In genomic region chr7:74203157-74203556, GRCh38 we compare ENCODE assay signal across 8 cellular contexts. TPM values are rescaled to one million over a fixed set of nuclear protein-coding genes. Genes with fewer than 3 reads are reported as not detected.
DNase-seq lines count a peak whose midpoint lies in the region; ATAC-seq and TF ChIP-seq lines count a peak whose summit lies in the region.

No MANE protein-coding gene starts in this region.

- POLR2A ChIA-PET in Panc1 (lab: Charles Lee): interaction anchor here (0.7 kb wide), 1 partner anchor 15 kb away, joined by 4 read pairs; no protein-coding TSS in a partner anchor

- CTCF ChIA-PET in Panc1 (lab: Charles Lee): interaction anchor here (0.5 to 1.1 kb wide), 4 partner anchors 28 to 366 kb away, joined by 3 to 20 read pairs (median 6); no protein-coding TSS in a partner anchor

- no peak for DNase-seq in left ventricle myocardium inferior
- no peak for DNase-seq in left ventricle myocardium superior
- DNase-seq in Panc1 (ENCODE audit: low read depth, low spot score): no peak
- DNase-seq in epithelial cell of proximal tubule (ENCODE audit: low read depth): no peak
- peak; percentile 63 for DNase-seq in pons (ENCODE audit: low spot score)
- DNase-seq in COLO668 (lab: John Stamatoyannopoulos, UW; ENCODE audit: unreplicated experiment): no peak

- ATAC-seq in left ventricle myocardium superior (no peak), Panc1 (peak; percentile 42; the same call in 1 of the 2 replicates), GM21737 (IDR thresholded peaks at IDR 0.05; ENCODE audit: unreplicated experiment) (no peak), HG02763 (IDR thresholded peaks at IDR 0.05; ENCODE audit: unreplicated experiment) (no peak)

- H3K27me3 ChIP-seq in left ventricle myocardium inferior (ENCODE audit: low read depth) (no peaks in the 10 kb centered on the region), Panc1 (ENCODE audit: control insufficient read depth, insufficient read depth, low read length) (no peaks in the 10 kb centered on the region)

- in situ Hi-C loops in Panc1 (cut with HindIII; ENCODE audit: low pct_unique_long_range_greater_than_20kb, low sequenced_read_pairs): no loop called here

- H3K9me3 ChIP-seq in left ventricle myocardium inferior (replicated peaks) (no peaks in the 10 kb centered on the region), Panc1 (ENCODE audit: control insufficient read depth, insufficient read depth, low read depth, low read length) (no peaks in the 10 kb centered on the region)

- H3K36me3 ChIP-seq in left ventricle myocardium inferior (peaks cover 7% of the 10 kb centered on the region), Panc1 (ENCODE audit: control insufficient read depth, insufficient read depth, low read length) (no peaks in the 10 kb centered on the region)

- intact Hi-C loops in left ventricle myocardium inferior (cut with micrococcal nuclease) (no loop called here), left ventricle myocardium superior (cut with micrococcal nuclease) (no loop called here), Panc1 (cut with micrococcal nuclease; ENCODE audit: unreplicated experiment) (loop anchor here (10.0 kb wide), 1 partner anchor 138 kb away; no protein-coding TSS in a partner anchor)

- no peak overlapping the region for H3K4me3 ChIP-seq in left ventricle myocardium inferior
- no peak overlapping the region for H3K4me3 ChIP-seq in Panc1 (ENCODE audit: low read depth in 2 of 2, low read length in 2 of 2)
- H3K4me3 ChIP-seq in epithelial cell of proximal tubule (ENCODE audit: low read depth, low read length): no peak overlapping the region

- no TSS peak for BruUV-seq in Panc1 (replicated peaks; lab: Mats Ljungman, UMichigan)

- H3K27ac ChIP-seq in left ventricle myocardium inferior (replicated peaks) (no peak overlapping the region), Panc1 (ENCODE audit: low read length) (no peak overlapping the region)

- H3K4me1 ChIP-seq in left ventricle myocardium inferior: peaks cover 7% of the 10 kb centered on the region
- no peaks in the 10 kb centered on the region for H3K4me1 ChIP-seq in Panc1 (ENCODE audit: control insufficient read depth, insufficient read depth, low read length)

- TF ChIP-seq CTCF in left ventricle myocardium inferior (IDR thresholded peaks at IDR 0.05; ENCODE audit: borderline replicate concordance): peak; percentile 41
- peak; percentile 79 for TF ChIP-seq CTCF in Panc1 (IDR thresholded peaks at IDR 0.05)
- peak; percentile 74 for TF ChIP-seq CTCF in epithelial cell of proximal tubule (conservative IDR thresholded peaks at IDR 0.05; ENCODE audit: low read depth, low read length)

RNA-seq across cellular contexts. Expression of gene LAT2, which starts 6.6 kb away (rescaled TPM):
- 2.4 TPM for total RNA-seq in left ventricle myocardium inferior
- 2.7 TPM for total RNA-seq in left ventricle myocardium superior
- total RNA-seq in Panc1 (2021; ENCODE audit: unreplicated experiment): 2.7 TPM
- polyA plus RNA-seq in Panc1 (2012; ENCODE audit: insufficient read length): 3.2 TPM
- total RNA-seq in epithelial cell of proximal tubule: 1.4 and 2.7 TPM in 2 replicates

RNA-seq across cellular contexts. Expression of gene EIF4H, which starts 29.0 kb away (rescaled TPM):
- 159 TPM for total RNA-seq in left ventricle myocardium inferior
- 172 TPM for total RNA-seq in left ventricle myocardium superior
- 318 TPM for total RNA-seq in Panc1 (2021; ENCODE audit: unreplicated experiment)
- polyA plus RNA-seq in Panc1 (2012; ENCODE audit: insufficient read length): 295 TPM
- total RNA-seq in epithelial cell of proximal tubule: 310 and 417 TPM in 2 replicates

RNA-seq across cellular contexts. Expression of gene RFC2, which starts 51.0 kb away (rescaled TPM):
- total RNA-seq in left ventricle myocardium inferior: 8.7 TPM
- total RNA-seq in left ventricle myocardium superior: 10.5 TPM
- 56.2 TPM for total RNA-seq in Panc1 (2021; ENCODE audit: unreplicated experiment)
- 42.8 TPM for polyA plus RNA-seq in Panc1 (2012; ENCODE audit: insufficient read length)
- 49.6 and 85.6 TPM in 2 replicates for total RNA-seq in epithelial cell of proximal tubule
